In genomic region chr10:75367098-75367497, GRCh38 we compare ENCODE assay signal across 16 cellular contexts.
"Had no signal": no experiment of that assay in that cellular context is flagged by ENCODE, and none has a peak within 500 bp of the region (broad histone marks: within the 10 kb centered on the region; RNA-seq: fewer than 3 reads in every experiment).

No MANE protein-coding gene starts in this region.

- H3K27ac Mint-ChIP-seq: activated CD4-positive, alpha-beta memory T cell treated with anti-CD3 and anti-CD28 coated beads for 36 hours; activated naive CD8-positive, alpha-beta T cell; naive thymus-derived CD4-positive, alpha-beta T cell; progenitor cell of endocrine pancreas had no signal

- H3K4me3 Mint-ChIP-seq: activated CD4-positive, alpha-beta memory T cell treated with anti-CD3 and anti-CD28 coated beads for 36 hours; activated naive CD8-positive, alpha-beta T cell; naive thymus-derived CD4-positive, alpha-beta T cell had no signal

- H3K36me3 ChIP-seq: breast epithelium, right lobe of liver, thoracic aorta had no signal

- H3K27me3 ChIP-seq: breast epithelium, dorsolateral prefrontal cortex, right lobe of liver had no signal

- H3K4me1 Mint-ChIP-seq: naive thymus-derived CD4-positive, alpha-beta T cell had no signal

- H3K36me3 Mint-ChIP-seq: activated CD4-positive, alpha-beta memory T cell treated with anti-CD3 and anti-CD28 coated beads for 36 hours had no signal

- H3K4me1 ChIP-seq: breast epithelium, right lobe of liver had no signal

- H3K27ac ChIP-seq: breast epithelium, dorsolateral prefrontal cortex, right lobe of liver, thoracic aorta had no signal

- DNase-seq: activated CD4-positive, alpha-beta memory T cell treated with anti-CD3 and anti-CD28 coated beads for 36 hours; activated CD4-positive, CD25-positive, alpha-beta regulatory T cell treated with anti-CD3 and anti-CD28 coated beads, Interleukin-2, amount 50 U/mL, for 72 hours; activated gamma-delta T cell; activated T-cell treated with anti-CD3 and anti-CD28 coated beads, Interleukin-2, amount 50 U/mL, for 48 hours; dorsolateral prefrontal cortex; left cardiac atrium; naive thymus-derived CD4-positive, alpha-beta T cell; nucleus accumbens; right lobe of liver; stimulated activated CD4-positive, alpha-beta T cell treated with anti-CD3 and anti-CD28 coated beads, Interleukin-4, amount 100 ng/mL, for 1 hour; stimulated activated CD8-positive, alpha-beta memory T cell treated with anti-CD3 and anti-CD28 coated beads, Interleukin-4, amount 100 ng/mL, for 48 hours; stimulated activated naive CD8-positive, alpha-beta T cell treated with anti-CD3 and anti-CD28 coated beads, Interleukin-15, Interleukin-2, amounts not matched to agents 100 U/mL and 50 U/mL, for 24 hours had no signal

- H3K9me3 ChIP-seq: breast epithelium, right lobe of liver, thoracic aorta had no signal

- H3K4me3 ChIP-seq: breast epithelium, dorsolateral prefrontal cortex, right lobe of liver, thoracic aorta had no signal
